In genomic region chr17:43861960-43862359, GRCh38 we compare ENCODE assay signal across 25 cellular contexts. TPM values are rescaled to one million over a fixed set of nuclear protein-coding genes. Genes with fewer than 3 reads are reported as not detected.
DNase-seq lines count a peak whose midpoint lies in the region; ATAC-seq, FAIRE-seq and TF ChIP-seq lines count a peak whose summit lies in the region.
"Had no signal": no experiment of that assay in that cellular context is flagged by ENCODE, and none has a peak within 500 bp of the region (broad histone marks: within the 10 kb centered on the region; RNA-seq: fewer than 3 reads in every experiment).

No MANE protein-coding gene starts in this region.

- H3K36me3 ChIP-seq in heart left ventricle (no peaks in the 10 kb centered on the region), kidney (ENCODE audit: control insufficient read depth in 1 of 2, insufficient read depth in 2 of 2, low read length in 2 of 2) (no peaks in the 10 kb centered on the region), skeletal muscle tissue (ENCODE audit: control insufficient read depth in 3 of 3, insufficient read depth in 3 of 3, low read length in 3 of 3) (no peaks in the 10 kb centered on the region), upper lobe of left lung (no peaks in the 10 kb centered on the region), brain microvascular endothelial cell (replicated peaks) (no peaks in the 10 kb centered on the region)
- H3K36me3 ChIP-seq: BLaER1, HAP-1 had no signal

- H3K9ac ChIP-seq in kidney (ENCODE audit: low read length in 2 of 2) (no peak overlapping the region), skeletal muscle tissue (ENCODE audit: low read depth in 1 of 3, low read length in 3 of 3) (peak overlapping the region in 1 of 3 donors; percentile 25)
- H3K9ac ChIP-seq: BLaER1, GM23248 had no signal

- TF ChIP-seq POLR2A in heart left ventricle (IDR thresholded peaks at IDR 0.05) (no peak), upper lobe of left lung (IDR thresholded peaks at IDR 0.05) (no peak)

- H3K4me3 ChIP-seq in heart left ventricle (no peak overlapping the region), kidney (ENCODE audit: low read length in 2 of 2) (no peak overlapping the region), skeletal muscle tissue (ENCODE audit: low read length in 3 of 3) (no peak overlapping the region), upper lobe of left lung (no peak overlapping the region), brain microvascular endothelial cell (ENCODE audit: low read depth, low read length) (no peak overlapping the region)
- H3K4me3 ChIP-seq: BLaER1, GM23248, HAP-1 had no signal

- H3K27ac ChIP-seq in heart left ventricle: peak overlapping the region; percentile 59 to 84 (median 74)
- peak overlapping the region in 1 of 2 donors; percentile 14 for H3K27ac ChIP-seq in kidney (ENCODE audit: low read depth in 2 of 2, low read length in 2 of 2)
- peak overlapping the region; percentile 36 for H3K27ac ChIP-seq in skeletal muscle tissue (ENCODE audit: low read depth, low read length)
- peak overlapping the region in 2 of 4 donors; percentile 40 to 66 for H3K27ac ChIP-seq in upper lobe of left lung
- H3K27ac ChIP-seq in brain microvascular endothelial cell: no peak overlapping the region
- H3K27ac ChIP-seq: BLaER1, GM23248 had no signal

- peak in 2 of 4 donors; percentile 4 to 9 for ATAC-seq in heart left ventricle
- ATAC-seq in upper lobe of left lung (ENCODE audit: low FRiP score in 2 of 2): no peak

- no peak for TF ChIP-seq EP300 in upper lobe of left lung (IDR thresholded peaks at IDR 0.05)

- intact Hi-C loops in heart left ventricle (cut with DNase I) (no loop called here), cardiac septum (cut with DNase I) (no loop called here), kidney (cut with DNase I) (no loop called here)

- no peak for FAIRE-seq in kidney (lab: Jason Lieb, UNC)
- FAIRE-seq: A204.1, HTR-8/SVneo, RCC 7860 had no signal

- peaks cover 0 to 5% (median 0%) of the 10 kb centered on the region in 9 donors for H3K27me3 ChIP-seq in heart left ventricle
- H3K27me3 ChIP-seq in skeletal muscle tissue (ENCODE audit: control insufficient read depth in 3 of 3, insufficient read depth in 3 of 3, low read length in 3 of 3): peaks cover 0 to 6% (median 2%) of the 10 kb centered on the region in 3 donors
- H3K27me3 ChIP-seq in upper lobe of left lung: no peaks in the 10 kb centered on the region
- peaks cover 14% of the 10 kb centered on the region for H3K27me3 ChIP-seq in brain microvascular endothelial cell (replicated peaks)
- H3K27me3 ChIP-seq: BLaER1 had no signal

- peaks cover 6 to 51% (median 31%) of the 10 kb centered on the region in 12 donors for H3K4me1 ChIP-seq in heart left ventricle
- H3K4me1 ChIP-seq in kidney (ENCODE audit: control insufficient read depth in 1 of 2, insufficient read depth in 1 of 2, low read depth in 1 of 2, low read length in 2 of 2): peaks cover 0 to 2% of the 10 kb centered on the region in 2 donors
- peaks cover 6 to 24% (median 18%) of the 10 kb centered on the region in 3 donors for H3K4me1 ChIP-seq in skeletal muscle tissue (ENCODE audit: control insufficient read depth in 3 of 3, insufficient read depth in 3 of 3, low read length in 3 of 3)
- H3K4me1 ChIP-seq in upper lobe of left lung: peaks cover 13 to 19% (median 16%) of the 10 kb centered on the region in 4 donors
- H3K4me1 ChIP-seq: HAP-1 had no signal

- in situ Hi-C loops in brain microvascular endothelial cell (cut with HindIII; ENCODE audit: low pct_ligation_motif_present, low sequenced_read_pairs): no loop called here

- TF ChIP-seq CTCF in heart left ventricle (IDR thresholded peaks at IDR 0.05) (no peak), kidney (IDR thresholded peaks at IDR 0.05; ENCODE audit: borderline replicate concordance, extremely low read depth, insufficient read depth) (no peak), upper lobe of left lung (IDR thresholded peaks at IDR 0.05) (no peak), brain microvascular endothelial cell (IDR thresholded peaks at IDR 0.05; ENCODE audit: low read depth, low read length, missing control alignments) (no peak)

- no peak for DNase-seq in heart left ventricle
- no peak for DNase-seq in cardiac septum (ENCODE audit: low spot score)
- DNase-seq in kidney: peak; percentile 39
- DNase-seq in cerebellar nuclear complex (lab: John Stamatoyannopoulos, UW): no peak
- DNase-seq in upper lobe of left lung: no peak
- DNase-seq in NCI-H526 treated with DMSO at 0.1 percent for 48 hours (lab: John Stamatoyannopoulos, UW): no peak
- no peak for DNase-seq in brain microvascular endothelial cell
- DNase-seq: CD4-positive, alpha-beta memory T cell; DMS153; GF-D8; GM23248; Karpas-422; MM.1S; NCI-H1105 treated with DMSO at 0.1 percent for 48 hours; NCI-H1694; NCI-H2081 treated with DMSO at 0.1 percent for 48 hours; NCI-H446 treated with DMSO at 0.1 percent for 48 hours; SHP77 had no signal

- WGBS in heart left ventricle, 4 donors: 68 to 82% (median 73%) methylated on average over 4 to 9 of the region's 9 CpGs
- 70 to 90% methylated on average over 3 to 9 of the region's 9 CpGs for WGBS in upper lobe of left lung, 2 donors

- H3K9me3 ChIP-seq in heart left ventricle (no peaks in the 10 kb centered on the region), kidney (ENCODE audit: control insufficient read depth in 1 of 2, low read length in 2 of 2) (no peaks in the 10 kb centered on the region), skeletal muscle tissue (ENCODE audit: control insufficient read depth in 3 of 3, low read length in 3 of 3) (no peaks in the 10 kb centered on the region), upper lobe of left lung (no peaks in the 10 kb centered on the region)
- H3K9me3 ChIP-seq: BLaER1, HAP-1 had no signal

RNA-seq across cellular contexts. Expression of gene CD300LG, which starts 15.0 kb away (rescaled TPM):
- total RNA-seq in heart left ventricle (10 to 100 TPM in 7 of 9 donors, 1 to 10 TPM in 2; 7.3 to 85.8 (median 19.9) TPM), cardiac septum (13.7 TPM), kidney (1.2 TPM), skeletal muscle tissue (1.6 TPM), upper lobe of left lung (10 to 100 TPM in 2 of 6 donors, 1 to 10 TPM in 3, under 1 TPM in 1; 0.71 to 65.9 (median 7.8) TPM)
- polyA plus RNA-seq in heart left ventricle (10 to 100 TPM; 15.5 to 37.2 TPM), kidney (ENCODE audit: insufficient read depth, low read depth, low replicate concordance) (3.1 TPM)
- total RNA-seq: CD4-positive, alpha-beta memory T cell; GM23248 had no signal
- polyA plus RNA-seq: CD4-positive, alpha-beta memory T cell; GM23248; IgD-negative memory B cell had no signal

RNA-seq across cellular contexts. Expression of gene MPP3, which starts 29.0 kb away (rescaled TPM):
- total RNA-seq in heart left ventricle: 10 to 100 TPM; 13.8 to 70.2 (median 25.3) TPM
- 10 to 100 TPM; 40.0 to 45.4 TPM for polyA plus RNA-seq in heart left ventricle
- total RNA-seq in cardiac septum: 20.0 TPM
- 5.8 TPM for total RNA-seq in kidney
- 3.2 TPM for polyA plus RNA-seq in kidney (ENCODE audit: insufficient read depth, low read depth, low replicate concordance)
- 4.2 TPM for total RNA-seq in skeletal muscle tissue
- 100 to 1,000 TPM in 1 of 6 donors, 10 to 100 TPM in 5; 16.2 to 142 (median 38.5) TPM for total RNA-seq in upper lobe of left lung
- polyA plus RNA-seq: IgD-negative memory B cell had no signal

RNA-seq across cellular contexts. Expression of gene MPP2, which starts 45.4 kb away (rescaled TPM):
- total RNA-seq in heart left ventricle (10 to 100 TPM; 10.4 to 22.3 (median 15.4) TPM), cardiac septum (13.8 TPM), kidney (1.2 TPM), skeletal muscle tissue (1.0 TPM), upper lobe of left lung (1 to 10 TPM in 2 of 6 donors, under 1 TPM in 3, not detected in 1; 0.20 to 2.0 (median 0.74) TPM)
- polyA plus RNA-seq in heart left ventricle (10 to 100 TPM in 1 of 2 donors, 1 to 10 TPM in 1; 6.7 to 12.8 TPM), kidney (ENCODE audit: insufficient read depth, low read depth, low replicate concordance) (2.7 TPM)
